ENCODE assay signal across 2 cellular contexts in the genomic region with DNA sequence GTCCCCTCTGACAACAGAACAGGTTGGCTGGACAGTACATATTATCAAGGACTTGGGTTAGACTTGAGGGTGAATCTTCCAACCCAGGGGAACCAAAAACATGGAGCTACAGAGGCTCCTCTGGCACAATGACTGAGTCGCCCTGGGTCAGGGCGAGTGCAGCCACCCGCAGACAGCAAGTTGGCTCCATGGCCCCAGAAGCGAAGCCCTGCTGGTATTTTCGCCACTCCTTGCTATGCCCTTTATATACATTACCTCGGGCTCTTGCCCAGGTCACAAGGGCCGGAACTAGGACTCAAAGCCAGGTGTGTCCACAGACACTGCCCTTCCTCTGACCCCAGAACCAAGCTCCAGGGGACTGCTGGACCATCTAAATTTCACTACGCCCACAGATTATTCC.
TF ChIP-seq lines count a peak whose summit lies in the region.

No MANE protein-coding gene starts in this region.

TF ChIP-seq in liver, 16 proteins besides CTCF, POLR2A, EP300 and RAD21:
- TF ChIP-seq RXRA (IDR thresholded peaks at IDR 0.05) (no peak), MAX (IDR thresholded peaks at IDR 0.05) (no peak), JUND (IDR thresholded peaks at IDR 0.05) (no peak), SP1 (IDR thresholded peaks at IDR 0.05) (no peak), YY1 (IDR thresholded peaks at IDR 0.05) (no peak), EGR1 (IDR thresholded peaks at IDR 0.05; ENCODE audit: low read depth in 2 of 2) (no peak), FOXA1 (IDR thresholded peaks at IDR 0.05) (no peak), TAF1 (conservative IDR thresholded peaks at IDR 0.05) (no peak), FOXA2 (IDR thresholded peaks at IDR 0.05) (no peak), NR2F2 (IDR thresholded peaks at IDR 0.05) (no peak), GABPA (IDR thresholded peaks at IDR 0.05 in 1 of 2, conservative IDR thresholded peaks at IDR 0.05 in 1 of 2) (no peak), HNF4A (conservative IDR thresholded peaks at IDR 0.05) (no peak), REST (IDR thresholded peaks at IDR 0.05) (no peak)
- TF ChIP-seq, protein P1, sequence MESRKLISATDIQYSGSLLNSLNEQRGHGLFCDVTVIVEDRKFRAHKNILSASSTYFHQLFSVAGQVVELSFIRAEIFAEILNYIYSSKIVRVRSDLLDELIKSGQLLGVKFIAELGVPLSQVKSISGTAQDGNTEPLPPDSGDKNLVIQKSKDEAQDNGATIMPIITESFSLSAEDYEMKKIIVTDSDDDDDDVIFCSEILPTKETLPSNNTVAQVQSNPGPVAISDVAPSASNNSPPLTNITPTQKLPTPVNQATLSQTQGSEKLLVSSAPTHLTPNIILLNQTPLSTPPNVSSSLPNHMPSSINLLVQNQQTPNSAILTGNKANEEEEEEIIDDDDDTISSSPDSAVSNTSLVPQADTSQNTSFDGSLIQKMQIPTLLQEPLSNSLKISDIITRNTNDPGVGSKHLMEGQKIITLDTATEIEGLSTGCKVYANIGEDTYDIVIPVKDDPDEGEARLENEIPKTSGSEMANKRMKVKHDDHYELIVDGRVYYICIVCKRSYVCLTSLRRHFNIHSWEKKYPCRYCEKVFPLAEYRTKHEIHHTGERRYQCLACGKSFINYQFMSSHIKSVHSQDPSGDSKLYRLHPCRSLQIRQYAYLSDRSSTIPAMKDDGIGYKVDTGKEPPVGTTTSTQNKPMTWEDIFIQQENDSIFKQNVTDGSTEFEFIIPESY (IDR thresholded peaks at IDR 0.05), result no peak
TF ChIP-seq in liver: peak in this region for 0.

TF ChIP-seq in HepG2, 621 proteins besides CTCF, POLR2A, EP300 and RAD21:
- no peak for TF ChIP-seq PHF5A (CRISPR knock-in tag; IDR thresholded peaks at IDR 0.05; ENCODE audit: low read depth, unreplicated experiment)
- no peak for TF ChIP-seq ZBTB20 (CRISPR knock-in tag; IDR thresholded peaks at IDR 0.05; ENCODE audit: borderline replicate concordance, low read depth)
- TF ChIP-seq NR2F6 (IDR thresholded peaks at IDR 0.05), result no peak
- TF ChIP-seq NR2F6 (CRISPR knock-in tag; IDR thresholded peaks at IDR 0.05), result no peak
